ENCODE assay signal across 10 cellular contexts in genomic region chr21:45477176-45478114, GRCh38.
A peak's percentile ranks its signal among the peaks of the same experiment; 100 is the strongest.
DNase-seq lines count a peak whose midpoint lies in the region; ATAC-seq and TF ChIP-seq lines count a peak whose summit lies in the region.
"Had no signal": no experiment of that assay in that cellular context is flagged by ENCODE, and none has a peak within 500 bp of the region (broad histone marks: within the 10 kb centered on the region; RNA-seq: fewer than 3 reads in every experiment).

No MANE protein-coding gene starts in this region.

- H3K4me3 Mint-ChIP-seq in chondrocyte (ENCODE audit: unreplicated experiment) = no peak overlapping the region

- H3K9ac ChIP-seq in mucosa of stomach (ENCODE audit: low read length) = peak overlapping the region; percentile 13

- DNase-seq in Right ventricle myocardium inferior (ENCODE audit: missing footprints) = peak; percentile 73
- DNase-seq in cardiac septum (ENCODE audit: low spot score) = no peak
- DNase-seq in chondrocyte (ENCODE audit: low spot score) = no peak
- no peak for DNase-seq in vagina (ENCODE audit: extremely low spot score in 2 of 2)
- DNase-seq: NCI-H2029 had no signal

- H3K27me3 ChIP-seq in mucosa of stomach (ENCODE audit: control insufficient read depth, insufficient read depth, low read length) (no peaks in the 10 kb centered on the region), vagina (no peaks in the 10 kb centered on the region)

- H3K27ac ChIP-seq in vagina = peak overlapping the region; percentile 24

- H3K36me3 ChIP-seq in mucosa of stomach (ENCODE audit: control insufficient read depth, insufficient read depth, low read length) (no peaks in the 10 kb centered on the region), vagina (peaks cover 0 to 32% of the 10 kb centered on the region in 2 donors)

- peaks cover 26% of the 10 kb centered on the region for H3K4me1 Mint-ChIP-seq in chondrocyte (ENCODE audit: low read depth)

- H3K9me3 Mint-ChIP-seq in chondrocyte (ENCODE audit: low read depth) = no peaks in the 10 kb centered on the region

- intact Hi-C loops in Right ventricle myocardium inferior (cut with DNase I) = loop anchor here (5.0 kb wide), 1 partner anchor 120 kb away; no protein-coding TSS in a partner anchor
- intact Hi-C loops in cardiac septum (cut with DNase I) = loop anchor here (5.0 kb wide), 2 partner anchors 65 to 115 kb away; partner anchors contain the start of gene SLC19A1
- intact Hi-C loops in vagina (cut with DNase I) = no loop called here

- ATAC-seq in Right ventricle myocardium inferior (no peak), GM21367 (IDR thresholded peaks at IDR 0.05; ENCODE audit: unreplicated experiment) (no peak), GM19035 (IDR thresholded peaks at IDR 0.05; ENCODE audit: unreplicated experiment) (no peak), HG02870 (IDR thresholded peaks at IDR 0.05; ENCODE audit: unreplicated experiment) (no peak)

- H3K27ac Mint-ChIP-seq in chondrocyte (ENCODE audit: unreplicated experiment) = peak overlapping the region; percentile 88

- H3K4me3 ChIP-seq in mucosa of stomach (ENCODE audit: low read length) = no peak overlapping the region
- H3K4me3 ChIP-seq in vagina = peak overlapping the region in 1 of 2 donors; percentile 4
- H3K4me3 ChIP-seq: mucosa of descending colon had no signal

- no peaks in the 10 kb centered on the region for H3K9me3 ChIP-seq in mucosa of stomach (ENCODE audit: control insufficient read depth, low read length)
- H3K9me3 ChIP-seq in vagina = no peaks in the 10 kb centered on the region
- H3K9me3 ChIP-seq: mucosa of descending colon had no signal

- TF ChIP-seq CTCF in chondrocyte (IDR thresholded peaks at IDR 0.05) = no peak
- no peak for TF ChIP-seq CTCF in vagina (IDR thresholded peaks at IDR 0.05)

- peaks cover 10% of the 10 kb centered on the region for H3K4me1 ChIP-seq in mucosa of stomach (ENCODE audit: control insufficient read depth, insufficient read depth, low read length)
- H3K4me1 ChIP-seq in vagina = peaks cover 13% of the 10 kb centered on the region

- no peak for TF ChIP-seq POLR2A in vagina (IDR thresholded peaks at IDR 0.05)

- H3K36me3 Mint-ChIP-seq in chondrocyte (ENCODE audit: low read depth) = peaks cover 21% of the 10 kb centered on the region

- no peaks in the 10 kb centered on the region for H3K27me3 Mint-ChIP-seq in chondrocyte (ENCODE audit: low read depth)
